ENCODE assay signal across 40 cellular contexts in genomic region chr20:22830138-22830537, GRCh38.
"Had no signal": no experiment of that assay in that cellular context is flagged by ENCODE, and none has a peak within 500 bp of the region (broad histone marks: within the 10 kb centered on the region; RNA-seq: fewer than 3 reads in every experiment).

No MANE protein-coding gene starts in this region.

- FAIRE-seq: astrocyte, bronchial epithelial cell had no signal

- H3K4me1 Mint-ChIP-seq: activated naive CD4-positive, alpha-beta T cell treated with anti-CD3 and anti-CD28 coated beads, Interleukin-2, amount 10 ng/mL, durations not matched to agents 7 days and 5 days; activated naive CD4-positive, alpha-beta T cell treated with anti-CD3 and anti-CD28 coated beads, Interleukin-2, amount 50 U/mL, for 24 hours; activated naive CD8-positive, alpha-beta T cell treated with anti-CD3 and anti-CD28 coated beads for 36 hours; activated naive CD8-positive, alpha-beta T cell treated with anti-CD3 and anti-CD28 coated beads, Interleukin-2, amount 10 ng/mL, durations not matched to agents 7 days and 5 days; activated naive CD8-positive, alpha-beta T cell treated with anti-CD3 and anti-CD28 coated beads, Interleukin-2, amount 50 U/mL, for 24 hours; activated T-helper 17 cell treated with anti-CD3 and anti-CD28 coated beads, Interleukin-2, amount 50 U/mL, for 72 hours; brain; central memory CD8-positive, alpha-beta T cell had no signal

- H3K27me3 Mint-ChIP-seq: activated naive CD4-positive, alpha-beta T cell treated with anti-CD3 and anti-CD28 coated beads, Interleukin-2, amount 10 ng/mL, durations not matched to agents 7 days and 5 days; activated naive CD4-positive, alpha-beta T cell treated with anti-CD3 and anti-CD28 coated beads, Interleukin-2, amount 50 U/mL, for 24 hours; activated naive CD8-positive, alpha-beta T cell; activated naive CD8-positive, alpha-beta T cell treated with anti-CD3 and anti-CD28 coated beads for 36 hours; activated naive CD8-positive, alpha-beta T cell treated with anti-CD3 and anti-CD28 coated beads, Interleukin-2, amount 10 ng/mL, durations not matched to agents 7 days and 5 days; activated naive CD8-positive, alpha-beta T cell treated with anti-CD3 and anti-CD28 coated beads, Interleukin-2, amount 50 U/mL, for 24 hours; activated T-cell treated with anti-CD3 and anti-CD28 coated beads, Interleukin-2, amount 50 U/mL, for 24 hours; activated T-helper 17 cell treated with anti-CD3 and anti-CD28 coated beads, Interleukin-2, amount 50 U/mL, for 72 hours; central memory CD8-positive, alpha-beta T cell had no signal

- H3K27me3 ChIP-seq: adrenal gland, ascending aorta, body of pancreas, brain microvascular endothelial cell, breast epithelium had no signal

- H3K27ac Mint-ChIP-seq: activated naive CD4-positive, alpha-beta T cell treated with anti-CD3 and anti-CD28 coated beads for 36 hours; activated naive CD4-positive, alpha-beta T cell treated with anti-CD3 and anti-CD28 coated beads, Interleukin-2, amount 10 ng/mL, durations not matched to agents 7 days and 5 days; activated naive CD4-positive, alpha-beta T cell treated with anti-CD3 and anti-CD28 coated beads, Interleukin-2, amount 50 U/mL, for 24 hours; activated naive CD4-positive, alpha-beta T cell treated with anti-CD3 and anti-CD28 coated beads, Interleukin-2, amount 50 U/mL, for 72 hours; activated naive CD8-positive, alpha-beta T cell; activated naive CD8-positive, alpha-beta T cell treated with anti-CD3 and anti-CD28 coated beads for 36 hours; activated naive CD8-positive, alpha-beta T cell treated with anti-CD3 and anti-CD28 coated beads, Interleukin-2, amount 10 ng/mL, durations not matched to agents 7 days and 5 days; activated naive CD8-positive, alpha-beta T cell treated with anti-CD3 and anti-CD28 coated beads, Interleukin-2, amount 50 U/mL, for 24 hours; activated T-cell treated with anti-CD3 and anti-CD28 coated beads, Interleukin-2, amount 50 U/mL, for 24 hours; activated T-cell treated with anti-CD3 and anti-CD28 coated beads, Interleukin-2, amount 50 U/mL, for 72 hours; activated T-helper 1 cell treated with anti-CD3 and anti-CD28 coated beads, Interleukin-12 subunit alpha, Interleukin-12 subunit beta, Interleukin-2, Interleukin-4 antibody, amounts not matched to agents 30 ng/mL and 10 ng/mL and 1 ng/mL, durations not matched to agents 14 hours and 24 hours and 36 hours; activated T-helper 17 cell treated with anti-CD3 and anti-CD28 coated beads, Interleukin-2, amount 50 U/mL, for 72 hours; activated T-helper 2 cell treated with anti-CD3 and anti-CD28 coated beads, Interferon-gamma antibody, Interleukin-2, Interleukin-4, amounts not matched to agents 10 μg/mL and 5 μg/mL and 100 μg/mL, durations not matched to agents 14 hours and 24 hours and 36 hours; brain had no signal

- H3K36me3 Mint-ChIP-seq: activated naive CD4-positive, alpha-beta T cell treated with anti-CD3 and anti-CD28 coated beads, Interleukin-2, amount 10 ng/mL, durations not matched to agents 7 days and 5 days; activated naive CD4-positive, alpha-beta T cell treated with anti-CD3 and anti-CD28 coated beads, Interleukin-2, amount 50 U/mL, for 24 hours; activated naive CD4-positive, alpha-beta T cell treated with anti-CD3 and anti-CD28 coated beads, Interleukin-2, amount 50 U/mL, for 72 hours; activated naive CD8-positive, alpha-beta T cell; activated naive CD8-positive, alpha-beta T cell treated with anti-CD3 and anti-CD28 coated beads for 36 hours; activated naive CD8-positive, alpha-beta T cell treated with anti-CD3 and anti-CD28 coated beads, Interleukin-2, amount 10 ng/mL, durations not matched to agents 7 days and 5 days; brain had no signal

- H3K9me3 Mint-ChIP-seq: activated naive CD4-positive, alpha-beta T cell treated with anti-CD3 and anti-CD28 coated beads, Interleukin-2, amount 10 ng/mL, durations not matched to agents 7 days and 5 days; activated naive CD4-positive, alpha-beta T cell treated with anti-CD3 and anti-CD28 coated beads, Interleukin-2, amount 50 U/mL, for 24 hours; activated naive CD8-positive, alpha-beta T cell treated with anti-CD3 and anti-CD28 coated beads, Interleukin-2, amount 10 ng/mL, durations not matched to agents 7 days and 5 days; activated T-cell treated with anti-CD3 and anti-CD28 coated beads, Interleukin-2, amount 50 U/mL, for 4 hours; activated T-helper 1 cell treated with anti-CD3 and anti-CD28 coated beads, Interleukin-12 subunit alpha, Interleukin-12 subunit beta, Interleukin-2, Interleukin-4 antibody, amounts not matched to agents 30 ng/mL and 10 ng/mL and 1 ng/mL, durations not matched to agents 14 hours and 24 hours and 36 hours; activated T-helper 17 cell treated with anti-CD3 and anti-CD28 coated beads, Interleukin-2, amount 50 U/mL, for 72 hours had no signal

- ATAC-seq: activated naive CD4-positive, alpha-beta T cell treated with anti-CD3 and anti-CD28 coated beads, Interleukin-2, amount 50 U/mL, for 72 hours; activated naive CD8-positive, alpha-beta T cell treated with anti-CD3 and anti-CD28 coated beads, Interleukin-2, amount 50 U/mL, for 24 hours; activated T-cell treated with anti-CD3 and anti-CD28 coated beads, Interleukin-2, amount 50 U/mL, for 4 hours; activated T-cell treated with anti-CD3 and anti-CD28 coated beads, Interleukin-2, amount 50 U/mL, for 72 hours; activated T-helper 17 cell treated with anti-CD3 and anti-CD28 coated beads, Interleukin-2, amount 50 U/mL, for 72 hours; body of pancreas had no signal

- H3K9me3 ChIP-seq: adrenal gland, ascending aorta, body of pancreas, breast epithelium had no signal

- H3K36me3 ChIP-seq: adrenal gland, ascending aorta, brain microvascular endothelial cell, breast epithelium, cardiac muscle cell had no signal

- H3K27ac ChIP-seq: adrenal gland, ascending aorta, body of pancreas, brain microvascular endothelial cell, breast epithelium, cardiac muscle cell had no signal

- H3K4me3 Mint-ChIP-seq: activated naive CD4-positive, alpha-beta T cell treated with anti-CD3 and anti-CD28 coated beads for 36 hours; activated naive CD4-positive, alpha-beta T cell treated with anti-CD3 and anti-CD28 coated beads, Interleukin-2, amount 10 ng/mL, durations not matched to agents 7 days and 5 days; activated naive CD4-positive, alpha-beta T cell treated with anti-CD3 and anti-CD28 coated beads, Interleukin-2, amount 50 U/mL, for 24 hours; activated naive CD8-positive, alpha-beta T cell; activated naive CD8-positive, alpha-beta T cell treated with anti-CD3 and anti-CD28 coated beads for 36 hours; activated naive CD8-positive, alpha-beta T cell treated with anti-CD3 and anti-CD28 coated beads, Interleukin-2, amount 10 ng/mL, durations not matched to agents 7 days and 5 days; activated naive CD8-positive, alpha-beta T cell treated with anti-CD3 and anti-CD28 coated beads, Interleukin-2, amount 50 U/mL, for 24 hours; activated T-cell treated with anti-CD3 and anti-CD28 coated beads, Interleukin-2, amount 50 U/mL, for 24 hours; activated T-cell treated with anti-CD3 and anti-CD28 coated beads, Interleukin-2, amount 50 U/mL, for 4 hours; activated T-cell treated with anti-CD3 and anti-CD28 coated beads, Interleukin-2, amount 50 U/mL, for 72 hours; activated T-helper 1 cell treated with anti-CD3 and anti-CD28 coated beads, Interleukin-12 subunit alpha, Interleukin-12 subunit beta, Interleukin-2, Interleukin-4 antibody, amounts not matched to agents 30 ng/mL and 10 ng/mL and 1 ng/mL, durations not matched to agents 14 hours and 24 hours and 36 hours; activated T-helper 17 cell treated with anti-CD3 and anti-CD28 coated beads, Interleukin-2, amount 50 U/mL, for 72 hours; brain; central memory CD8-positive, alpha-beta T cell had no signal

- DNase-seq: activated effector memory CD4-positive, alpha-beta T cell treated with anti-CD3 and anti-CD28 coated beads, Interleukin-2, amount 50 U/mL, for 16 hours; activated effector memory CD4-positive, alpha-beta T cell treated with Interleukin-2 at 50 U/mL for 16 hours; activated gamma-delta T cell; activated gamma-delta T cell treated with Interleukin-2 at 50 U/mL for 16 hours; activated naive CD4-positive, alpha-beta T cell; activated naive CD4-positive, alpha-beta T cell treated with anti-CD3 and anti-CD28 coated beads for 36 hours; activated naive CD4-positive, alpha-beta T cell treated with anti-CD3 and anti-CD28 coated beads, Interleukin-2, amount 10 ng/mL, durations not matched to agents 7 days and 5 days; activated naive CD4-positive, alpha-beta T cell treated with anti-CD3 and anti-CD28 coated beads, Interleukin-2, amount 50 U/mL, for 16 hours; activated naive CD4-positive, alpha-beta T cell treated with Interleukin-2 at 50 U/mL for 16 hours; activated naive CD8-positive, alpha-beta T cell treated with anti-CD3 and anti-CD28 coated beads for 36 hours; activated naive CD8-positive, alpha-beta T cell treated with anti-CD3 and anti-CD28 coated beads, Interleukin-2, amount 10 ng/mL, durations not matched to agents 7 days and 5 days; activated naive CD8-positive, alpha-beta T cell treated with anti-CD3 and anti-CD28 coated beads, Interleukin-2, amount 50 U/mL, for 24 hours; activated T-cell treated with anti-CD3 and anti-CD28 coated beads, Interleukin-2, amount 50 U/mL, for 1 hour; activated T-cell treated with anti-CD3 and anti-CD28 coated beads, Interleukin-2, amount 50 U/mL, for 24 hours; activated T-cell treated with anti-CD3 and anti-CD28 coated beads, Interleukin-2, amount 50 U/mL, for 4 hours; activated T-cell treated with anti-CD3 and anti-CD28 coated beads, Interleukin-2, amount 50 U/mL, for 48 hours; activated T-cell treated with anti-CD3 and anti-CD28 coated beads, Interleukin-2, amount 50 U/mL, for 72 hours; adrenal gland; amniotic stem cell; amygdala; anterior cingulate cortex; aorta; body of pancreas; brain microvascular endothelial cell; caudate nucleus; central memory CD4-positive, alpha-beta T cell; cerebellar nuclear complex had no signal

- H3K4me1 ChIP-seq: ascending aorta, breast epithelium had no signal

- H3K4me3 ChIP-seq: adrenal gland, ascending aorta, body of pancreas, breast epithelium, cardiac muscle cell had no signal
